23 cellular contexts compared by ENCODE assay signal in genomic region chr5:105954341-105954740, GRCh38.
"Had no signal": no experiment of that assay in that cellular context is flagged by ENCODE, and none has a peak within 500 bp of the region (broad histone marks: within the 10 kb centered on the region; RNA-seq: fewer than 3 reads in every experiment).

No MANE protein-coding gene starts in this region.

- H3K4me3 Mint-ChIP-seq: central memory CD8-positive, alpha-beta T cell; memory B cell; stimulated activated memory B cell treated with anti-CD40 and anti-IgM and Interleukin-4, amounts not matched to agents 10 μg/mL and 1 μg/mL and 100 μg/mL, for 72 hours; WTC11 had no signal

- H3K36me3 Mint-ChIP-seq: activated naive CD4-positive, alpha-beta T cell treated with anti-CD3 and anti-CD28 coated beads, Interleukin-2, amount 50 U/mL, for 72 hours; memory B cell; stimulated activated memory B cell treated with anti-CD40 and anti-IgM and Interleukin-4, amounts not matched to agents 10 μg/mL and 1 μg/mL and 100 μg/mL, for 72 hours; WTC11 had no signal

- H3K27ac ChIP-seq: ascending aorta, brain microvascular endothelial cell, coronary artery, gastroesophageal sphincter, heart left ventricle, parathyroid adenoma, right lobe of liver, stomach, suprapubic skin, tibial nerve, uterus had no signal

- H3K27ac Mint-ChIP-seq: activated naive CD4-positive, alpha-beta T cell treated with anti-CD3 and anti-CD28 coated beads, Interleukin-2, amount 50 U/mL, for 72 hours; memory B cell; stimulated activated memory B cell treated with anti-CD40 and anti-IgM and Interleukin-4, amounts not matched to agents 10 μg/mL and 1 μg/mL and 100 μg/mL, for 72 hours; WTC11 had no signal

- H3K4me3 ChIP-seq: ascending aorta, coronary artery, gastroesophageal sphincter, heart left ventricle, right lobe of liver, smooth muscle cell, stomach, suprapubic skin, tibial nerve, uterus had no signal

- H3K27me3 ChIP-seq: ascending aorta, brain microvascular endothelial cell, gastroesophageal sphincter, heart left ventricle, right lobe of liver, stomach, suprapubic skin, tibial nerve, uterus had no signal

- H3K79me2 ChIP-seq: parathyroid adenoma had no signal

- H3K4me2 ChIP-seq: smooth muscle cell had no signal

- H3K4me1 Mint-ChIP-seq: central memory CD8-positive, alpha-beta T cell; memory B cell; stimulated activated memory B cell treated with anti-CD40 and anti-IgM and Interleukin-4, amounts not matched to agents 10 μg/mL and 1 μg/mL and 100 μg/mL, for 72 hours had no signal

- H2AFZ ChIP-seq: parathyroid adenoma had no signal

- H3K9me3 Mint-ChIP-seq: WTC11 had no signal

- DNase-seq: activated gamma-delta T cell treated with Interleukin-2 at 50 U/mL for 16 hours; activated T-cell treated with anti-CD3 and anti-CD28 coated beads, Interleukin-2, amount 50 U/mL, for 1 hour; brain microvascular endothelial cell; heart left ventricle; left colon; nucleus accumbens; right lobe of liver; stimulated activated CD4-positive, alpha-beta T cell treated with anti-CD3 and anti-CD28 coated beads, Interleukin-15, amount 100 ng/mL, for 24 hours; stomach; T-helper 9 cell; uterus had no signal

- H3K4me1 ChIP-seq: ascending aorta, gastroesophageal sphincter, heart left ventricle, parathyroid adenoma, right lobe of liver, stomach, suprapubic skin, tibial nerve, uterus had no signal

- H3K36me3 ChIP-seq: ascending aorta, brain microvascular endothelial cell, gastroesophageal sphincter, heart left ventricle, right lobe of liver, stomach, suprapubic skin, tibial nerve, uterus had no signal

- H3K27me3 Mint-ChIP-seq: central memory CD8-positive, alpha-beta T cell; memory B cell; stimulated activated memory B cell treated with anti-CD40 and anti-IgM and Interleukin-4, amounts not matched to agents 10 μg/mL and 1 μg/mL and 100 μg/mL, for 72 hours had no signal

- H3K9me3 ChIP-seq: ascending aorta, gastroesophageal sphincter, right lobe of liver, stomach, suprapubic skin, tibial nerve, uterus had no signal

- ATAC-seq: activated naive CD4-positive, alpha-beta T cell treated with anti-CD3 and anti-CD28 coated beads, Interleukin-2, amount 50 U/mL, for 72 hours; gastroesophageal sphincter; heart left ventricle; left colon; right lobe of liver; stimulated activated memory B cell treated with anti-CD40 and anti-IgM and Interleukin-4, amounts not matched to agents 10 μg/mL and 1 μg/mL and 100 μg/mL, for 72 hours; WTC11 had no signal

- H3K9ac ChIP-seq: parathyroid adenoma had no signal
